ENCODE assay signal across 8 cellular contexts in the genomic region with DNA sequence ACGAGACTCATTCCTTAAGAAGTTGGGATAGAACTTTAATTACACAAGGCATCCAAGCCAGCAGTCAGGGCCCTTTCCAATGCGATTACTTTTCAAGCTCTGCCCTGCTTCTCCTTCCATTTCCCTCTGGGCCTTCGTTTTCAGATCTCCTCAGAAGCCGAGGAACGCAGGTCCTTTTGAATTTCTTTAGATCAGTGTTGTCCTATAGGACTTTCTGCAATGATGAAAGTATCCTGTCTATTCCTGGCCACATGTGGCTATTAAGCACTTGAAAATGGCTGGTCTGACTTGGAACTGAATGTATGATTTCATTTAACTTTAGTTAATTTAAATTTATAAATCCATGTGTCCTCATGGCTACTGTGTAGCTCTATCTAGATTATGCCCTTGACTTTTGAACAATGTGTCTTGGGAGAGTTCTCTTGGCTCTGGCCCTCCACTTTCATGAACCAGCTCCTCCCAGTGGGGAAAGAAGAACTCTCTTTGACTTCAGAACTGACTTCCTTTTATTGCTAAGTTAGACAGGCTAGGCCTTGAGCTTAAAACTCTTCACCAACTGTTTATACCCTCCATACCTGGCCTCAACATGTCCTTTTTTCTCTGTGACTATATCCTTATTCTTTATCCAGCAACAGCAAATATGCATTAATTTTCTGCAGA. TPM values are rescaled to one million over a fixed set of nuclear protein-coding genes. Genes with fewer than 3 reads are reported as not detected.
A peak's percentile ranks its signal among the peaks of the same experiment; 100 is the strongest.
DNase-seq lines count a peak whose midpoint lies in the region; ATAC-seq, FAIRE-seq and TF ChIP-seq lines count a peak whose summit lies in the region.

No MANE protein-coding gene starts in this region.

- H3K4me1 Mint-ChIP-seq in activated naive CD8-positive, alpha-beta T cell treated with anti-CD3 and anti-CD28 coated beads, Interleukin-2, amount 50 U/mL, for 24 hours, result peaks cover 99% of the 10 kb centered on the region

- H3K4me1 ChIP-seq in HUES64 (ENCODE audit: insufficient read depth, low read length), result peaks cover 39% of the 10 kb centered on the region
- H3K4me1 ChIP-seq in keratinocyte (ENCODE audit: control insufficient read depth, extremely low read depth, insufficient read depth, low read length), result peaks cover 73% of the 10 kb centered on the region
- H3K4me1 ChIP-seq in uterus, result peaks cover 6 to 22% of the 10 kb centered on the region in 2 donors

- H3K27me3 ChIP-seq in HUES64 (ENCODE audit: insufficient read depth, low read length) (no peaks in the 10 kb centered on the region), keratinocyte (ENCODE audit: control insufficient read depth, extremely low read depth, insufficient read depth, low read length) (no peaks in the 10 kb centered on the region), uterus (no peaks in the 10 kb centered on the region)

- dilution Hi-C loops in keratinocyte (cut with MboI; ENCODE audit: extremely low pct_ligation_motif_present, low sequenced_read_pairs), result no loop called here

- no peaks in the 10 kb centered on the region for H3K9me1 ChIP-seq in keratinocyte (ENCODE audit: control insufficient read depth, extremely low read depth, insufficient read depth, low read length)

- no peak overlapping the region for H2AFZ ChIP-seq in keratinocyte (ENCODE audit: control insufficient read depth, low read length)

- peaks cover 67% of the 10 kb centered on the region for H3K36me3 Mint-ChIP-seq in activated naive CD8-positive, alpha-beta T cell treated with anti-CD3 and anti-CD28 coated beads, Interleukin-2, amount 50 U/mL, for 24 hours (ENCODE audit: low read depth)

- WGBS in HUES64, result 72% methylated on average over 5 of the region's 5 CpGs

- DNase-seq in AG09309 (ENCODE audit: low read depth) (no peak), keratinocyte (ENCODE audit: low read depth, low spot score) (no peak), uterus (no peak), T1000 (lab: John Stamatoyannopoulos, UW) (no peak), NCI-H345 (lab: John Stamatoyannopoulos, UW) (no peak)
- DNase-seq in activated naive CD8-positive, alpha-beta T cell treated with anti-CD3 and anti-CD28 coated beads, Interleukin-2, amount 50 U/mL, for 24 hours, result no peak

- peak; percentile 16 for TF ChIP-seq CTCF in AG09309 (IDR thresholded peaks at IDR 0.05; ENCODE audit: control insufficient read depth, insufficient read depth, low read depth, low read length, missing control alignments)
- TF ChIP-seq CTCF in keratinocyte (optimal IDR thresholded peaks at IDR 0.05 in 1 of 3, IDR thresholded peaks at IDR 0.05 in 1 of 3, conservative IDR thresholded peaks at IDR 0.05 in 1 of 3; ENCODE audit: extremely low read depth in 1 of 3, insufficient read depth in 2 of 3, low read length in 3 of 3), result peak; percentile 9 to 19 (median 13)
- peak in 1 of 4 experiments; percentile 19 for TF ChIP-seq CTCF in uterus (IDR thresholded peaks at IDR 0.05)

- H3K27ac ChIP-seq in HUES64 (ENCODE audit: low read depth, low read length) (peak overlapping the region; percentile 59; the same call in 1 of the 2 replicates), keratinocyte (ENCODE audit: control insufficient read depth, insufficient read depth, low read length) (peak overlapping the region; percentile 63), uterus (peak overlapping the region; percentile 55 to 82)

- intact Hi-C loops in uterus (cut with DNase I; ENCODE audit: low total_unique reads), result no loop called here

- no peak for TF ChIP-seq POLR2A in uterus (IDR thresholded peaks at IDR 0.05)

- ATAC-seq in activated naive CD8-positive, alpha-beta T cell treated with anti-CD3 and anti-CD28 coated beads, Interleukin-2, amount 50 U/mL, for 24 hours, result peak; percentile 6
- no peak for ATAC-seq in GM21723 (IDR thresholded peaks at IDR 0.05; ENCODE audit: unreplicated experiment)

- no peak overlapping the region for H3K4me3 ChIP-seq in AG09309 (ENCODE audit: control insufficient read depth, low read depth, low read length)
- H3K4me3 ChIP-seq in HUES64 (ENCODE audit: low read length), result no peak overlapping the region
- no peak overlapping the region for H3K4me3 ChIP-seq in keratinocyte (ENCODE audit: control insufficient read depth in 2 of 3, extremely low read depth in 1 of 3, insufficient read depth in 2 of 3, low read depth in 1 of 3, low read length in 3 of 3)
- no peak overlapping the region for H3K4me3 ChIP-seq in uterus

- H3K4me3 Mint-ChIP-seq in activated naive CD8-positive, alpha-beta T cell treated with anti-CD3 and anti-CD28 coated beads, Interleukin-2, amount 50 U/mL, for 24 hours, result peak overlapping the region; percentile 55

- H3K9ac ChIP-seq in HUES64 (ENCODE audit: low read depth, low read length) (no peak overlapping the region), keratinocyte (ENCODE audit: control insufficient read depth, extremely low read depth, insufficient read depth, low read length) (peak overlapping the region; percentile 34)

- peaks cover 92% of the 10 kb centered on the region for H3K79me2 ChIP-seq in keratinocyte (ENCODE audit: control insufficient read depth, insufficient read depth, low read length)

- 0 out of 2 replicates have a peak, but pooled peaks cover 5% of the 10 kb centered on the region for H3K36me3 ChIP-seq in HUES64 (ENCODE audit: insufficient read depth, low read length)
- H3K36me3 ChIP-seq in keratinocyte (ENCODE audit: control insufficient read depth in 2 of 2, extremely low read depth in 1 of 2, insufficient read depth in 2 of 2, low read length in 2 of 2), result peaks cover 18 to 21% of the 10 kb centered on the region in 2 experiments
- no peaks in the 10 kb centered on the region for H3K36me3 ChIP-seq in uterus

- no peak for FAIRE-seq in keratinocyte (lab: Jason Lieb, UNC)

- H3K27ac Mint-ChIP-seq in activated naive CD8-positive, alpha-beta T cell treated with anti-CD3 and anti-CD28 coated beads, Interleukin-2, amount 50 U/mL, for 24 hours, result peak overlapping the region; percentile 93

- peak overlapping the region; percentile 70 for H3K4me2 ChIP-seq in keratinocyte (ENCODE audit: control insufficient read depth, extremely low read depth, insufficient read depth, low read depth, low read length)

- H3K9me3 Mint-ChIP-seq in activated naive CD8-positive, alpha-beta T cell treated with anti-CD3 and anti-CD28 coated beads, Interleukin-2, amount 50 U/mL, for 24 hours, result no peaks in the 10 kb centered on the region

- H3K27me3 Mint-ChIP-seq in activated naive CD8-positive, alpha-beta T cell treated with anti-CD3 and anti-CD28 coated beads, Interleukin-2, amount 50 U/mL, for 24 hours, result no peaks in the 10 kb centered on the region

- H4K20me1 ChIP-seq in keratinocyte (ENCODE audit: control insufficient read depth, extremely low read depth, insufficient read depth, low read length), result peaks cover 6% of the 10 kb centered on the region

- H3K9me3 ChIP-seq in HUES64 (ENCODE audit: insufficient read depth, low read depth, low read length) (no peaks in the 10 kb centered on the region), keratinocyte (ENCODE audit: control insufficient read depth, low read depth, low read length) (no peaks in the 10 kb centered on the region), uterus (no peaks in the 10 kb centered on the region)

RNA-seq across cellular contexts. Expression of a gene that starts 22.7 kb away (rescaled TPM):
- 4.2 TPM for polyA plus RNA-seq in HUES64 (2013, experiment 1 of 2)
- 4.4 TPM for polyA plus RNA-seq in HUES64 (2013, experiment 2 of 2)
- 250 to 402 TPM (median 303 TPM) in 3 replicates for polyA plus RNA-seq in keratinocyte
- 39.9 TPM for polyA plus RNA-seq in keratinocyte (2011; ENCODE audit: low read depth)
- 201 and 293 TPM in 2 replicates for polyA plus RNA-seq in keratinocyte (2011; cell fraction: cytosol; rRNA removed)
- polyA plus RNA-seq in keratinocyte (2011; cell fraction: nucleus; rRNA removed), result 332 and 361 TPM in 2 replicates
- 37.4 and 256 TPM in 2 replicates for polyA plus RNA-seq in keratinocyte (2012; ENCODE audit: low replicate concordance)
- polyA minus RNA-seq in keratinocyte, result 379 to 451 TPM (median 420 TPM) in 3 replicates
- 312 TPM for polyA minus RNA-seq in keratinocyte (2011; cell fraction: cytosol; rRNA and poly(A)+ RNA removed)
- 400 and 638 TPM in 2 replicates for polyA minus RNA-seq in keratinocyte (2011; cell fraction: nucleus; rRNA and poly(A)+ RNA removed)
- 100 to 1,000 TPM in 3 of 4 donors, 10 to 100 TPM in 1; 95.3 to 255 (median 211) TPM for total RNA-seq in uterus
